In the genomic region with DNA sequence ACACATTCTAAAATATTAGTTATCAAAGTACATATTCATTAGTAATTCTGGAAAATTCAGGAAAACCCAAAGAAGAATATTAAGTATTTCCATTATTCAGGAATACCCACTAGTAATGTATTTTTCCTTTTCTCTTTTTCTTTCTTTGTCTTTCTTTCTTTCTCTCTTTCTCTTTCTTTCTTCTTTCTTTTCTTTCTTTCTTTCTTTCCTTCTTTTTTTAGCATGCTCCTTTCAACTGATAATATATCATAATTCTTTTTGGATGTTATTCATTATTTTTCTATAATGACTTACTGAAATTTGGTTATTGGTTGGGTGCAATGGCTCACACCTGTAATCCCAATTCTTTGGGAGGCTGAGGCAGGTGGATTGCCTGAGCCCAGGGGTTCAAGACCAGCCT, we compare ENCODE assay signal across 17 cellular contexts.
A peak's percentile ranks its signal among the peaks of the same experiment; 100 is the strongest.
DNase-seq lines count a peak whose midpoint lies in the region; ATAC-seq and TF ChIP-seq lines count a peak whose summit lies in the region.
"Had no signal": no experiment of that assay in that cellular context is flagged by ENCODE, and none has a peak within 500 bp of the region (broad histone marks: within the 10 kb centered on the region; RNA-seq: fewer than 3 reads in every experiment).

No MANE protein-coding gene starts in this region.

- TF ChIP-seq CTCF in GM23338 (conservative IDR thresholded peaks at IDR 0.05; ENCODE audit: low read depth in 2 of 2) (no peak), type B pancreatic cell (conservative IDR thresholded peaks at IDR 0.05) (no peak)

- no peak overlapping the region for H2AK5ac ChIP-seq in mesendoderm (ENCODE audit: low read length)

- no peak for DNase-seq in GM23338 (ENCODE audit: low spot score)
- DNase-seq in SJCRH30 = no peak
- DNase-seq in mesendoderm = no peak
- no peak for DNase-seq in type B pancreatic cell (ENCODE audit: extremely low spot score, unreplicated experiment)
- no peak for DNase-seq in left colon
- DNase-seq in natural killer cell treated with Interleukin-12 subunit alpha and Interleukin-12 subunit beta and Interleukin-15 and Interleukin-18, amount 100 ng/mL, for 72 hours (ENCODE audit: low spot score) = no peak
- DNase-seq: CD8-positive, alpha-beta T cell; DMS53; MV-4-11; NCI-H1694 treated with DMSO at 0.1 percent for 48 hours; NCI-H2227 treated with DMSO at 0.1 percent for 48 hours; NCI-H510A treated with DMSO at 0.1 percent for 48 hours; NCI-H82; OCI-M1; SHP77 had no signal

- H3K4me1 Mint-ChIP-seq in GM23338 = peaks cover 64% of the 10 kb centered on the region
- H3K4me1 Mint-ChIP-seq in type B pancreatic cell (ENCODE audit: unreplicated experiment) = peaks cover 46% of the 10 kb centered on the region
- H3K4me1 Mint-ChIP-seq in natural killer cell treated with Interleukin-12 subunit alpha and Interleukin-12 subunit beta and Interleukin-15 and Interleukin-18, amount 100 ng/mL, for 72 hours (ENCODE audit: low read depth in 2 of 2) = no peaks in the 10 kb centered on the region

- H3K9me3 Mint-ChIP-seq in GM23338 (peaks cover 6% of the 10 kb centered on the region; the same call in 2 of the 3 replicates), type B pancreatic cell (no peaks in the 10 kb centered on the region)
- H3K9me3 Mint-ChIP-seq in natural killer cell treated with Interleukin-12 subunit alpha and Interleukin-12 subunit beta and Interleukin-15 and Interleukin-18, amount 100 ng/mL, for 72 hours = no peaks in the 10 kb centered on the region

- H3K36me3 ChIP-seq in GM23338 (ENCODE audit: insufficient read depth) = 0 out of 2 replicates have a peak, but pooled peaks cover 3% of the 10 kb centered on the region
- no peaks in the 10 kb centered on the region for H3K36me3 ChIP-seq in SJCRH30
- H3K36me3 ChIP-seq in mesendoderm (ENCODE audit: control insufficient read depth, insufficient read depth, low read length) = no peaks in the 10 kb centered on the region
- H3K36me3 ChIP-seq: BLaER1 had no signal

- no peak overlapping the region for H3K4me3 Mint-ChIP-seq in GM23338
- H3K4me3 Mint-ChIP-seq in type B pancreatic cell = peak overlapping the region; percentile 3
- no peak overlapping the region for H3K4me3 Mint-ChIP-seq in natural killer cell treated with Interleukin-12 subunit alpha and Interleukin-12 subunit beta and Interleukin-15 and Interleukin-18, amount 100 ng/mL, for 72 hours
- H3K4me3 Mint-ChIP-seq: CD8-positive, alpha-beta T cell had no signal

- no peak overlapping the region for H2BK15ac ChIP-seq in mesendoderm (replicated peaks; ENCODE audit: low read depth)

- no peak overlapping the region for H2AFZ ChIP-seq in GM23338

- no peak overlapping the region for H3K4ac ChIP-seq in mesendoderm (ENCODE audit: low read depth, low read length)

- H3F3A ChIP-seq in GM23338 (replicated peaks; ENCODE audit: low read depth) = peaks cover 8% of the 10 kb centered on the region

- no peak overlapping the region for H3K56ac ChIP-seq in mesendoderm (ENCODE audit: low read length)

- H3K36me3 Mint-ChIP-seq in GM23338 (ENCODE audit: low read depth) (peaks cover 8% of the 10 kb centered on the region), type B pancreatic cell (no peaks in the 10 kb centered on the region)
- H3K36me3 Mint-ChIP-seq in natural killer cell treated with Interleukin-12 subunit alpha and Interleukin-12 subunit beta and Interleukin-15 and Interleukin-18, amount 100 ng/mL, for 72 hours = no peaks in the 10 kb centered on the region
- H3K36me3 Mint-ChIP-seq: CD8-positive, alpha-beta T cell had no signal

- H3K18ac ChIP-seq in mesendoderm (ENCODE audit: low read length) = no peak overlapping the region

- ATAC-seq in GM23338 (no peak), left colon (no peak), HG03460 (IDR thresholded peaks at IDR 0.05; ENCODE audit: unreplicated experiment) (no peak)
- ATAC-seq in natural killer cell treated with Interleukin-12 subunit alpha and Interleukin-12 subunit beta and Interleukin-15 and Interleukin-18, amount 100 ng/mL, for 72 hours = no peak
- ATAC-seq: CD8-positive, alpha-beta T cell had no signal

- H3K27ac ChIP-seq in GM23338 (ENCODE audit: low read depth) (no peak overlapping the region), SJCRH30 (peak overlapping the region; percentile 52; the same call in 1 of the 2 replicates), mesendoderm (ENCODE audit: low read depth, low read length) (no peak overlapping the region)
- H3K27ac ChIP-seq: BLaER1 had no signal

- H3K27me3 ChIP-seq in GM23338 (ENCODE audit: insufficient read depth) (no peaks in the 10 kb centered on the region), SJCRH30 (no peaks in the 10 kb centered on the region), mesendoderm (ENCODE audit: insufficient read depth, low read length, poor library complexity) (no peaks in the 10 kb centered on the region)
- H3K27me3 ChIP-seq: BLaER1 had no signal

- intact Hi-C loops in left colon (cut with DNase I, micrococcal nuclease) = no loop called here

- H3K4me3 ChIP-seq in GM23338 = no peak overlapping the region
- no peak overlapping the region for H3K4me3 ChIP-seq in SJCRH30
- no peak overlapping the region for H3K4me3 ChIP-seq in mesendoderm (ENCODE audit: low read length)
- H3K4me3 ChIP-seq: BLaER1 had no signal

- H3K79me2 ChIP-seq in GM23338 (replicated peaks; ENCODE audit: insufficient read depth) (no peaks in the 10 kb centered on the region), mesendoderm (ENCODE audit: control insufficient read depth, insufficient read depth, low read length) (no peaks in the 10 kb centered on the region)

- peaks cover 6% of the 10 kb centered on the region for H3K27me3 Mint-ChIP-seq in GM23338 (ENCODE audit: insufficient read depth, low read depth, poor library complexity)
- no peaks in the 10 kb centered on the region for H3K27me3 Mint-ChIP-seq in type B pancreatic cell
- no peaks in the 10 kb centered on the region for H3K27me3 Mint-ChIP-seq in natural killer cell treated with Interleukin-12 subunit alpha and Interleukin-12 subunit beta and Interleukin-15 and Interleukin-18, amount 100 ng/mL, for 72 hours

- no peak overlapping the region for H3K9ac ChIP-seq in mesendoderm (ENCODE audit: low read length)
- H3K9ac ChIP-seq: BLaER1 had no signal

- H3K9me2 ChIP-seq in GM23338 (ENCODE audit: insufficient read depth) = peaks cover 5% of the 10 kb centered on the region; the same call in 1 of the 2 replicates

- H4K8ac ChIP-seq in mesendoderm (ENCODE audit: low read depth, low read length) = no peak overlapping the region

- H3K4me2 ChIP-seq in GM23338 = no peak overlapping the region
- no peak overlapping the region for H3K4me2 ChIP-seq in mesendoderm (ENCODE audit: low read length)
- H3K4me2 ChIP-seq: BLaER1 had no signal

- peak overlapping the region; percentile 22 for H2BK5ac ChIP-seq in mesendoderm (ENCODE audit: low read length)

- no peak overlapping the region for H2BK120ac ChIP-seq in mesendoderm (ENCODE audit: low read depth, low read length)

- no peak overlapping the region for H4K5ac ChIP-seq in mesendoderm (ENCODE audit: low read length)

- H3K23ac ChIP-seq in mesendoderm (ENCODE audit: low read length) = no peak overlapping the region

- H3K4me1 ChIP-seq in GM23338 (ENCODE audit: insufficient read depth) = peaks cover 39% of the 10 kb centered on the region
- H3K4me1 ChIP-seq in SJCRH30 = peaks cover 41% of the 10 kb centered on the region
- peaks cover 28% of the 10 kb centered on the region for H3K4me1 ChIP-seq in mesendoderm (ENCODE audit: control insufficient read depth, low read depth, low read length)

- no peaks in the 10 kb centered on the region for H4K20me1 ChIP-seq in GM23338 (replicated peaks; ENCODE audit: insufficient read depth)
- H4K20me1 ChIP-seq: BLaER1 had no signal

- peaks cover 7% of the 10 kb centered on the region; the same call in 1 of the 2 replicates for H3K9me3 ChIP-seq in SJCRH30 (replicated peaks)

- H3K27ac Mint-ChIP-seq in GM23338 (peak overlapping the region; percentile 75; the same call in 1 of the 2 replicates), type B pancreatic cell (peak overlapping the region; percentile 98)
- no peak overlapping the region for H3K27ac Mint-ChIP-seq in natural killer cell treated with Interleukin-12 subunit alpha and Interleukin-12 subunit beta and Interleukin-15 and Interleukin-18, amount 100 ng/mL, for 72 hours
- H3K27ac Mint-ChIP-seq: CD8-positive, alpha-beta T cell had no signal

- no peaks in the 10 kb centered on the region for H3K79me1 ChIP-seq in mesendoderm (ENCODE audit: low read length)

TF ChIP-seq in GM23338, 12 proteins besides CTCF, POLR2A, EP300 and RAD21 (continues in another document):
- TF ChIP-seq POLR2AphosphoS5 (IDR thresholded peaks at IDR 0.05; ENCODE audit: low read depth) (no peak), EZH2 (IDR thresholded peaks at IDR 0.05; ENCODE audit: low read depth, unreplicated experiment) (no peak), CREB1 (CRISPR knock-in tag; IDR thresholded peaks at IDR 0.05; ENCODE audit: low read depth) (no peak), STAT1 (IDR thresholded peaks at IDR 0.05; ENCODE audit: unreplicated experiment) (no peak), ZNF114 (CRISPR knock-in tag; IDR thresholded peaks at IDR 0.05) (no peak)
- TF ChIP-seq, protein P1, sequence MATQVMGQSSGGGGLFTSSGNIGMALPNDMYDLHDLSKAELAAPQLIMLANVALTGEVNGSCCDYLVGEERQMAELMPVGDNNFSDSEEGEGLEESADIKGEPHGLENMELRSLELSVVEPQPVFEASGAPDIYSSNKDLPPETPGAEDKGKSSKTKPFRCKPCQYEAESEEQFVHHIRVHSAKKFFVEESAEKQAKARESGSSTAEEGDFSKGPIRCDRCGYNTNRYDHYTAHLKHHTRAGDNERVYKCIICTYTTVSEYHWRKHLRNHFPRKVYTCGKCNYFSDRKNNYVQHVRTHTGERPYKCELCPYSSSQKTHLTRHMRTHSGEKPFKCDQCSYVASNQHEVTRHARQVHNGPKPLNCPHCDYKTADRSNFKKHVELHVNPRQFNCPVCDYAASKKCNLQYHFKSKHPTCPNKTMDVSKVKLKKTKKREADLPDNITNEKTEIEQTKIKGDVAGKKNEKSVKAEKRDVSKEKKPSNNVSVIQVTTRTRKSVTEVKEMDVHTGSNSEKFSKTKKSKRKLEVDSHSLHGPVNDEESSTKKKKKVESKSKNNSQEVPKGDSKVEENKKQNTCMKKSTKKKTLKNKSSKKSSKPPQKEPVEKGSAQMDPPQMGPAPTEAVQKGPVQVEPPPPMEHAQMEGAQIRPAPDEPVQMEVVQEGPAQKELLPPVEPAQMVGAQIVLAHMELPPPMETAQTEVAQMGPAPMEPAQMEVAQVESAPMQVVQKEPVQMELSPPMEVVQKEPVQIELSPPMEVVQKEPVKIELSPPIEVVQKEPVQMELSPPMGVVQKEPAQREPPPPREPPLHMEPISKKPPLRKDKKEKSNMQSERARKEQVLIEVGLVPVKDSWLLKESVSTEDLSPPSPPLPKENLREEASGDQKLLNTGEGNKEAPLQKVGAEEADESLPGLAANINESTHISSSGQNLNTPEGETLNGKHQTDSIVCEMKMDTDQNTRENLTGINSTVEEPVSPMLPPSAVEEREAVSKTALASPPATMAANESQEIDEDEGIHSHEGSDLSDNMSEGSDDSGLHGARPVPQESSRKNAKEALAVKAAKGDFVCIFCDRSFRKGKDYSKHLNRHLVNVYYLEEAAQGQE (IDR thresholded peaks at IDR 0.05; ENCODE audit: unreplicated experiment) = no peak

Comparison
In these comparisons a context has a peak if more than half of its experiments do, and no peak if none do; other contexts are left out.
1. H3K27ac Mint-ChIP-seq: peak in GM23338 (single experiment) and type B pancreatic cell (single experiment); none in natural killer cell treated with Interleukin-12 subunit alpha and Interleukin-12 subunit beta and Interleukin-15 and Interleukin-18, amount 100 ng/mL, for 72 hours (0 of 2).